In genomic region chrX:50211510-50211909, GRCh38 we compare ENCODE assay signal across 10 cellular contexts. TPM values are rescaled to one million over a fixed set of nuclear protein-coding genes. Genes with fewer than 3 reads are reported as not detected.
DNase-seq lines count a peak whose midpoint lies in the region; TF ChIP-seq lines count a peak whose summit lies in the region.
"Had no signal": no experiment of that assay in that cellular context is flagged by ENCODE, and none has a peak within 500 bp of the region (broad histone marks: within the 10 kb centered on the region; RNA-seq: fewer than 3 reads in every experiment).

No MANE protein-coding gene starts in this region.

- no peaks in the 10 kb centered on the region for H3K36me3 ChIP-seq in Karpas-422 (ENCODE audit: insufficient read depth, low read length)

- no peaks in the 10 kb centered on the region for H3K27me3 ChIP-seq in Karpas-422 (ENCODE audit: low read length)

- H3K9me3 ChIP-seq in Karpas-422 (ENCODE audit: low read length), result no peaks in the 10 kb centered on the region

- no peaks in the 10 kb centered on the region for H3K4me1 ChIP-seq in Karpas-422 (ENCODE audit: low read length)

- TF ChIP-seq CTCF in astrocyte of the spinal cord (IDR thresholded peaks at IDR 0.05; ENCODE audit: low read depth, low read length) (peak; percentile 19), neural crest cell (conservative IDR thresholded peaks at IDR 0.05) (peak; percentile 46)

- H3K4me1 Mint-ChIP-seq in neural crest cell, result no peaks in the 10 kb centered on the region

- in situ Hi-C loops in astrocyte of the spinal cord (cut with HindIII; ENCODE audit: low sequenced_read_pairs), result no loop called here

- no peaks in the 10 kb centered on the region for H3K27me3 Mint-ChIP-seq in neural crest cell (ENCODE audit: low read depth)
- H3K27me3 Mint-ChIP-seq: stimulated activated naive CD8-positive, alpha-beta T cell treated with anti-CD3 and anti-CD28 coated beads, Interleukin-15, Interleukin-2, amounts not matched to agents 100 ng/mL and 50 ng/mL, for 24 hours had no signal

- peak; percentile 1 for DNase-seq in NCI-H1694 (lab: John Stamatoyannopoulos, UW)
- DNase-seq in NCI-H1694 treated with DMSO at 0.1 percent for 48 hours (lab: John Stamatoyannopoulos, UW), result no peak
- DNase-seq in Karpas-422, result peak; percentile 73
- no peak for DNase-seq in astrocyte of the spinal cord (ENCODE audit: low read depth, low spot score)
- no peak for DNase-seq in neural crest cell (ENCODE audit: low read depth, low spot score)
- no peak for DNase-seq in NCI-H2107 (lab: John Stamatoyannopoulos, UW)
- no peak for DNase-seq in SHP77 treated with DMSO at 0.1 percent for 48 hours (lab: John Stamatoyannopoulos, UW)
- DNase-seq in anterior cingulate cortex (lab: John Stamatoyannopoulos, UW), result no peak

- H3K4me2 ChIP-seq in Karpas-422 (ENCODE audit: low read depth, low read length, poor library complexity, severe bottlenecking), result no peak overlapping the region

- no peak overlapping the region for H3K27ac Mint-ChIP-seq in neural crest cell (ENCODE audit: unreplicated experiment)
- H3K27ac Mint-ChIP-seq: stimulated activated naive CD8-positive, alpha-beta T cell treated with anti-CD3 and anti-CD28 coated beads, Interleukin-15, Interleukin-2, amounts not matched to agents 100 ng/mL and 50 ng/mL, for 24 hours had no signal

- no peak overlapping the region for H3K9ac ChIP-seq in Karpas-422 (ENCODE audit: low read length)

- H3K4me3 ChIP-seq in Karpas-422 (ENCODE audit: low read length) (no peak overlapping the region), astrocyte of the spinal cord (ENCODE audit: low read depth, low read length) (no peak overlapping the region)

- H2AFZ ChIP-seq in Karpas-422 (ENCODE audit: low read length), result no peak overlapping the region

- H3K9me2 ChIP-seq in Karpas-422 (replicated peaks; ENCODE audit: insufficient read depth, low read length), result no peaks in the 10 kb centered on the region

- no peak overlapping the region for H3K27ac ChIP-seq in Karpas-422 (ENCODE audit: low read length)

- H4K20me1 ChIP-seq in Karpas-422 (ENCODE audit: insufficient read depth, low read depth, low read length), result no peaks in the 10 kb centered on the region

- H3K9me3 Mint-ChIP-seq in neural crest cell, result peaks cover 3% of the 10 kb centered on the region
- H3K9me3 Mint-ChIP-seq: stimulated activated naive CD8-positive, alpha-beta T cell treated with anti-CD3 and anti-CD28 coated beads, Interleukin-15, Interleukin-2, amounts not matched to agents 100 ng/mL and 50 ng/mL, for 24 hours had no signal

- H3K79me2 ChIP-seq in Karpas-422 (ENCODE audit: low read length), result no peaks in the 10 kb centered on the region

- no peaks in the 10 kb centered on the region for H3K36me3 Mint-ChIP-seq in neural crest cell (ENCODE audit: low read depth)

- H3K4me3 Mint-ChIP-seq in neural crest cell, result no peak overlapping the region
- H3K4me3 Mint-ChIP-seq: stimulated activated naive CD8-positive, alpha-beta T cell treated with anti-CD3 and anti-CD28 coated beads, Interleukin-15, Interleukin-2, amounts not matched to agents 100 ng/mL and 50 ng/mL, for 24 hours had no signal

RNA-seq across cellular contexts. Expression of gene CCNB3, which starts 6.9 kb away (rescaled TPM):
- 0.32 and 0.78 TPM in 2 replicates for total RNA-seq in Karpas-422 (2014; rRNA removed; shearing (Covaris generic); ENCODE audit: low replicate concordance)
- total RNA-seq in neural crest cell, result 0.89 and 1.4 TPM in 2 replicates

RNA-seq across cellular contexts. Expression of gene AKAP4, which starts 10.7 kb away (rescaled TPM):
- total RNA-seq in Karpas-422 (2014; rRNA removed; shearing (Covaris generic); ENCODE audit: low replicate concordance), result not detected in 2 replicates
- total RNA-seq in neural crest cell, result not detected in 2 replicates
- total RNA-seq: pulmonary artery endothelial cell had no signal

Comparison
In these comparisons a context has a peak if more than half of its experiments do, and no peak if none do; other contexts are left out.
1. DNase-seq: peak in NCI-H1694 (single experiment) and Karpas-422 (single experiment); none in NCI-H1694 treated with DMSO at 0.1 percent for 48 hours (single experiment), astrocyte of the spinal cord (single experiment), neural crest cell (single experiment), NCI-H2107 (single experiment), SHP77 treated with DMSO at 0.1 percent for 48 hours (single experiment) and anterior cingulate cortex (0 of 58).